Comparison of ENCODE assay signal across 8 cellular contexts in the genomic region with DNA sequence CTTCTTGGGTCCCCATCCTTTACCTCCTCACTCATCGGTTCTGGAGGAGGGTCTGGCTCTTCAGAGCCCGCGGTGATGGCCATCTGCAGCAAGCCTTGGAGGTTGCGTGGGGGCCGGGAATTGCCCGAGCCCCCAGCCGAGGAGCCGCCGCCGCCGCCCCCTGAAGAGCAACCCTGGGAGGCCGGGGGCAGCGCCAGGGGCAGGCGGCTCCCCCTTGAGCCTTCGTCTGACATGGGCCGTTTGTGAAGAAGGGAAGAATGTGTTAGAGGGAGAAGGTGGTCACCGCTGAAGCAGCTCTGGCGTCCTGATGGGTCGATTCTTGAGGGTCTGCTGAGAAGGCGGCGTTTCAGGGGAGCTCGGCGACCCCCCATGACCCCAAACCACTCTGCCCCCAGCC. TPM values are rescaled to one million over a fixed set of nuclear protein-coding genes. Genes with fewer than 3 reads are reported as not detected.
DNase-seq lines count a peak whose midpoint lies in the region; ATAC-seq and TF ChIP-seq lines count a peak whose summit lies in the region.

No MANE protein-coding gene starts in this region.

- no peaks in the 10 kb centered on the region for H3K27me3 ChIP-seq in brain microvascular endothelial cell (replicated peaks)
- H3K27me3 ChIP-seq in mesenchymal stem cell (ENCODE audit: control insufficient read depth in 1 of 2, insufficient read depth in 1 of 2, low read length in 2 of 2) = peaks cover 0 to 5% of the 10 kb centered on the region in 2 experiments
- H3K27me3 ChIP-seq in upper lobe of left lung = peaks cover 0 to 10% (median 4%) of the 10 kb centered on the region in 4 donors

- peak overlapping the region; percentile 99 for H3K4me3 Mint-ChIP-seq in activated naive CD4-positive, alpha-beta T cell treated with anti-CD3 and anti-CD28 coated beads, Interleukin-2, amount 50 U/mL, for 24 hours

- H3K4me1 ChIP-seq in mesenchymal stem cell (ENCODE audit: control insufficient read depth, insufficient read depth, low read depth, low read length) (peaks cover 10% of the 10 kb centered on the region), upper lobe of left lung (peaks cover 7 to 27% (median 17%) of the 10 kb centered on the region in 4 donors)

- H3K9me3 ChIP-seq in mesenchymal stem cell (ENCODE audit: control insufficient read depth, low read length) = no peaks in the 10 kb centered on the region
- H3K9me3 ChIP-seq in upper lobe of left lung = no peaks in the 10 kb centered on the region

- H2BK120ac ChIP-seq in mesenchymal stem cell (ENCODE audit: low read depth, low read length) = no peak overlapping the region

- H3K27me3 Mint-ChIP-seq in activated naive CD4-positive, alpha-beta T cell treated with anti-CD3 and anti-CD28 coated beads, Interleukin-2, amount 50 U/mL, for 24 hours = no peaks in the 10 kb centered on the region

- H3K4me1 Mint-ChIP-seq in activated naive CD4-positive, alpha-beta T cell treated with anti-CD3 and anti-CD28 coated beads, Interleukin-2, amount 50 U/mL, for 24 hours = peaks cover 21% of the 10 kb centered on the region

- no peak overlapping the region for H2BK5ac ChIP-seq in mesenchymal stem cell (ENCODE audit: low read depth, low read length, poor library complexity, severe bottlenecking)

- peak overlapping the region in 1 of 2 experiments; percentile 68 for H3K18ac ChIP-seq in mesenchymal stem cell (ENCODE audit: low read depth in 1 of 2, low read length in 2 of 2)

- peak overlapping the region; percentile 84 for H2AFZ ChIP-seq in mesenchymal stem cell (ENCODE audit: low read depth, low read length)

- ATAC-seq in upper lobe of left lung (ENCODE audit: low FRiP score in 2 of 2) (no peak), HG02852 (IDR thresholded peaks at IDR 0.05; ENCODE audit: unreplicated experiment) (no peak), GM21825 (IDR thresholded peaks at IDR 0.05; ENCODE audit: unreplicated experiment) (no peak)

- no peak overlapping the region for H2AK5ac ChIP-seq in mesenchymal stem cell (ENCODE audit: low read length, severe bottlenecking)

- H3K4me3 ChIP-seq in brain microvascular endothelial cell (ENCODE audit: low read depth, low read length) = peak overlapping the region; percentile 89
- H3K4me3 ChIP-seq in mesenchymal stem cell (ENCODE audit: insufficient read depth in 1 of 2, low read depth in 1 of 2, low read length in 2 of 2) = peak overlapping the region; percentile 82 to 99
- peak overlapping the region; percentile 59 to 88 (median 78) for H3K4me3 ChIP-seq in upper lobe of left lung

- WGBS in mesenchymal stem cell = 9% methylated on average over 19 of the region's 23 CpGs
- WGBS in upper lobe of left lung, 2 donors = 12 to 13% methylated on average over 23 of the region's 23 CpGs

- H3K23ac ChIP-seq in mesenchymal stem cell (ENCODE audit: low read length in 2 of 2) = no peak overlapping the region

- H3K27ac ChIP-seq in brain microvascular endothelial cell (peak overlapping the region; percentile 67), mesenchymal stem cell (ENCODE audit: low read length, poor library complexity, severe bottlenecking) (no peak overlapping the region), upper lobe of left lung (peak overlapping the region; percentile 74 to 88 (median 78))

- H3K14ac ChIP-seq in mesenchymal stem cell (ENCODE audit: low read length in 2 of 2) = no peak overlapping the region

- TF ChIP-seq CTCF in brain microvascular endothelial cell (IDR thresholded peaks at IDR 0.05; ENCODE audit: low read depth, low read length, missing control alignments) (no peak), upper lobe of left lung (IDR thresholded peaks at IDR 0.05) (no peak)

- no peak for TF ChIP-seq POLR2A in upper lobe of left lung (IDR thresholded peaks at IDR 0.05)

- H4K8ac ChIP-seq in mesenchymal stem cell (ENCODE audit: low read length) = peak overlapping the region; percentile 95

- H3K9me3 Mint-ChIP-seq in activated naive CD4-positive, alpha-beta T cell treated with anti-CD3 and anti-CD28 coated beads, Interleukin-2, amount 50 U/mL, for 24 hours = no peaks in the 10 kb centered on the region

- no peak for TF ChIP-seq EP300 in upper lobe of left lung (IDR thresholded peaks at IDR 0.05)

- no peak overlapping the region for H3K4ac ChIP-seq in mesenchymal stem cell (ENCODE audit: low read depth in 1 of 2, low read length in 2 of 2)

- peak overlapping the region; percentile 69 for H3K4me2 ChIP-seq in mesenchymal stem cell (ENCODE audit: low read length, poor library complexity, severe bottlenecking)

- peak overlapping the region; percentile 30 for H2BK15ac ChIP-seq in mesenchymal stem cell (ENCODE audit: low read depth, poor library complexity, severe bottlenecking)

- H3K36me3 ChIP-seq in brain microvascular endothelial cell (replicated peaks) (peaks cover 5% of the 10 kb centered on the region), mesenchymal stem cell (ENCODE audit: control insufficient read depth in 1 of 2, insufficient read depth in 2 of 2, low read depth in 1 of 2, low read length in 2 of 2) (peaks cover 21 to 26% of the 10 kb centered on the region in 2 experiments), upper lobe of left lung (peaks cover 3 to 32% (median 16%) of the 10 kb centered on the region in 4 donors)

- H2BK12ac ChIP-seq in mesenchymal stem cell (ENCODE audit: low read length in 2 of 2) = no peak overlapping the region

- peak overlapping the region; percentile 31 for H4K91ac ChIP-seq in mesenchymal stem cell (ENCODE audit: low read length)

- peaks cover 13% of the 10 kb centered on the region for H3K36me3 Mint-ChIP-seq in activated naive CD4-positive, alpha-beta T cell treated with anti-CD3 and anti-CD28 coated beads, Interleukin-2, amount 50 U/mL, for 24 hours

- in situ Hi-C loops in brain microvascular endothelial cell (cut with HindIII; ENCODE audit: low pct_ligation_motif_present, low sequenced_read_pairs) = no loop called here

- H3K9ac ChIP-seq in mesenchymal stem cell (ENCODE audit: low read length) = peak overlapping the region; percentile 96

- peak overlapping the region; percentile 100 for H3K27ac Mint-ChIP-seq in activated naive CD4-positive, alpha-beta T cell treated with anti-CD3 and anti-CD28 coated beads, Interleukin-2, amount 50 U/mL, for 24 hours

- DNase-seq in activated naive CD4-positive, alpha-beta T cell (lab: John Stamatoyannopoulos, UW) = no peak
- DNase-seq in brain microvascular endothelial cell (no peak), mesenchymal stem cell (no peak), upper lobe of left lung (no peak), HuH-7.5 (ENCODE audit: low spot score) (no peak)

- peaks cover 19% of the 10 kb centered on the region for H3K79me1 ChIP-seq in mesenchymal stem cell (replicated peaks; ENCODE audit: low read length, poor library complexity, severe bottlenecking)

RNA-seq across cellular contexts. Expression of gene HSPBP1, which starts 0.5 kb away (rescaled TPM):
- polyA plus RNA-seq in mesenchymal stem cell (2013, experiment 1 of 2) = 21.2 TPM
- polyA plus RNA-seq in mesenchymal stem cell (2013, experiment 2 of 2) = 20.6 TPM
- total RNA-seq in upper lobe of left lung = 10 to 100 TPM; 21.0 to 34.6 (median 30.1) TPM

RNA-seq across cellular contexts. Expression of gene BRSK1, which starts 4.4 kb away (rescaled TPM):
- 7.4 TPM for polyA plus RNA-seq in mesenchymal stem cell (2013, experiment 1 of 2)
- polyA plus RNA-seq in mesenchymal stem cell (2013, experiment 2 of 2) = 6.1 TPM
- total RNA-seq in upper lobe of left lung = 1 to 10 TPM in 5 of 6 donors, not detected in 1; 1.0 to 2.7 (median 1.1) TPM

RNA-seq across cellular contexts. Expression of gene PPP6R1, which starts 20.6 kb away (rescaled TPM):
- 37.2 TPM for polyA plus RNA-seq in mesenchymal stem cell (2013, experiment 1 of 2)
- polyA plus RNA-seq in mesenchymal stem cell (2013, experiment 2 of 2) = 37.7 TPM
- total RNA-seq in upper lobe of left lung = 100 to 1,000 TPM in 1 of 6 donors, 10 to 100 TPM in 5; 49.0 to 104 (median 76.7) TPM

RNA-seq across cellular contexts. Expression of gene TMEM150B, which starts 45.8 kb away (rescaled TPM):
- not detected for polyA plus RNA-seq in mesenchymal stem cell (2013, experiment 1 of 2)
- not detected for polyA plus RNA-seq in mesenchymal stem cell (2013, experiment 2 of 2)
- 10 to 100 TPM in 5 of 6 donors, 1 to 10 TPM in 1; 8.2 to 67.7 (median 29.7) TPM for total RNA-seq in upper lobe of left lung

RNA-seq across cellular contexts. Expression of gene TMEM86B, which starts 50.8 kb away (rescaled TPM):
- polyA plus RNA-seq in mesenchymal stem cell (2013, experiment 1 of 2) = 1.2 TPM
- 0.90 TPM for polyA plus RNA-seq in mesenchymal stem cell (2013, experiment 2 of 2)
- total RNA-seq in upper lobe of left lung = 10 to 100 TPM in 1 of 6 donors, 1 to 10 TPM in 5; 2.0 to 10.5 (median 4.8) TPM
